Comparison of ENCODE assay signal across 9 cellular contexts in genomic region chr7:33744293-33744692, GRCh38.
DNase-seq lines count a peak whose midpoint lies in the region; ATAC-seq and TF ChIP-seq lines count a peak whose summit lies in the region.
"Had no signal": no experiment of that assay in that cellular context is flagged by ENCODE, and none has a peak within 500 bp of the region (broad histone marks: within the 10 kb centered on the region; RNA-seq: fewer than 3 reads in every experiment).

No MANE protein-coding gene starts in this region.

- no peaks in the 10 kb centered on the region for H3K4me1 ChIP-seq in OCI-LY7 (ENCODE audit: insufficient read depth, low read length, poor library complexity, severe bottlenecking)
- H3K4me1 ChIP-seq: pancreas had no signal

- no peaks in the 10 kb centered on the region for H3K9me2 ChIP-seq in OCI-LY7 (ENCODE audit: insufficient read depth, low read length)

- no peak overlapping the region for H3K4me3 Mint-ChIP-seq in glutamatergic neuron (ENCODE audit: unreplicated experiment)
- H3K4me3 Mint-ChIP-seq in activated T-cell treated with anti-CD3 and anti-CD28 coated beads, Interleukin-2, amount 50 U/mL, for 4 hours = no peak overlapping the region

- no peaks in the 10 kb centered on the region for H3K27me3 ChIP-seq in AG04450 (ENCODE audit: control insufficient read depth, insufficient read depth, low read length)
- H3K27me3 ChIP-seq: pancreas had no signal

- H3K27ac ChIP-seq in AG04450 (ENCODE audit: low read depth, low read length) (peak overlapping the region; percentile 66), OCI-LY7 (ENCODE audit: low read depth, low read length, poor library complexity, severe bottlenecking) (no peak overlapping the region)
- H3K27ac ChIP-seq: pancreas had no signal

- H3K79me2 ChIP-seq in OCI-LY7 (ENCODE audit: insufficient read depth, low read depth, low read length) = no peaks in the 10 kb centered on the region

- no peak overlapping the region for H2AFZ ChIP-seq in OCI-LY7 (ENCODE audit: low read length)

- POLR2A ChIA-PET in AG04450 (lab: Yijun Ruan, JAX) = interaction anchor here (1.4 kb wide), 1 partner anchor 23 kb away, joined by 4 read pairs; no protein-coding TSS in a partner anchor
- POLR2A ChIA-PET in OCI-LY7 (lab: Charles Lee) = no interaction called here

- no peak for DNase-seq in AG04450 (ENCODE audit: low read depth, low spot score)
- peak; percentile 69 for DNase-seq in OCI-LY7 (ENCODE audit: low spot score)
- no peak for DNase-seq in glutamatergic neuron
- no peak for DNase-seq in activated naive CD4-positive, alpha-beta T cell (lab: John Stamatoyannopoulos, UW)
- DNase-seq in activated T-cell treated with anti-CD3 and anti-CD28 coated beads, Interleukin-2, amount 50 U/mL, for 4 hours = no peak
- DNase-seq: pancreas had no signal

- CTCF ChIA-PET in AG04450 (lab: Charles Lee) (interaction anchor here (0.8 kb wide), 1 partner anchor 189 kb away, joined by 3 read pairs; no protein-coding TSS in a partner anchor), OCI-LY7 (lab: Charles Lee; ENCODE audit: unreplicated experiment) (no interaction called here)

- TF ChIP-seq CTCF in AG04450 (IDR thresholded peaks at IDR 0.05; ENCODE audit: low read depth, low read length) (no peak), OCI-LY7 (conservative IDR thresholded peaks at IDR 0.05; ENCODE audit: low read length) (peak; percentile 81), glutamatergic neuron (IDR thresholded peaks at IDR 0.05; ENCODE audit: partially characterized antibody, unreplicated experiment) (peak; percentile 50)

- H3K4me1 Mint-ChIP-seq in glutamatergic neuron (ENCODE audit: low read depth, unreplicated experiment) = no peaks in the 10 kb centered on the region
- no peaks in the 10 kb centered on the region for H3K4me1 Mint-ChIP-seq in activated T-cell treated with anti-CD3 and anti-CD28 coated beads, Interleukin-2, amount 50 U/mL, for 4 hours (ENCODE audit: low read depth)

- H3K9me3 Mint-ChIP-seq in glutamatergic neuron (ENCODE audit: unreplicated experiment) = no peaks in the 10 kb centered on the region
- no peaks in the 10 kb centered on the region for H3K9me3 Mint-ChIP-seq in activated T-cell treated with anti-CD3 and anti-CD28 coated beads, Interleukin-2, amount 50 U/mL, for 4 hours

- H4K20me1 ChIP-seq in OCI-LY7 (ENCODE audit: insufficient read depth, low read length) = no peaks in the 10 kb centered on the region

- H3K36me3 Mint-ChIP-seq in glutamatergic neuron (ENCODE audit: unreplicated experiment) = no peaks in the 10 kb centered on the region
- no peaks in the 10 kb centered on the region for H3K36me3 Mint-ChIP-seq in activated T-cell treated with anti-CD3 and anti-CD28 coated beads, Interleukin-2, amount 50 U/mL, for 4 hours (ENCODE audit: insufficient read depth)

- intact Hi-C loops in OCI-LY7 (cut with micrococcal nuclease; ENCODE audit: unreplicated experiment) = loop anchor here (2.0 to 10.0 kb wide), 2 partner anchors 499 to 559 kb away; no protein-coding TSS in a partner anchor

- no peak overlapping the region for H3K4me3 ChIP-seq in AG04450 (ENCODE audit: low read depth, low read length)
- no peak overlapping the region for H3K4me3 ChIP-seq in OCI-LY7 (ENCODE audit: low read depth, low read length, poor library complexity, severe bottlenecking)
- H3K4me3 ChIP-seq: pancreas had no signal

- H3K27ac Mint-ChIP-seq in glutamatergic neuron (ENCODE audit: unreplicated experiment) = no peak overlapping the region

- H3K27me3 Mint-ChIP-seq in glutamatergic neuron (ENCODE audit: unreplicated experiment) = no peaks in the 10 kb centered on the region
- H3K27me3 Mint-ChIP-seq in activated T-cell treated with anti-CD3 and anti-CD28 coated beads, Interleukin-2, amount 50 U/mL, for 4 hours (ENCODE audit: low read depth) = no peaks in the 10 kb centered on the region

- H3K36me3 ChIP-seq in OCI-LY7 (ENCODE audit: insufficient read depth, low read length) = no peaks in the 10 kb centered on the region
- H3K36me3 ChIP-seq: pancreas had no signal

- BruUV-seq in OCI-LY7 (replicated peaks; lab: Mats Ljungman, UMichigan) = no TSS peak

- no peaks in the 10 kb centered on the region for H3K9me3 ChIP-seq in AG04450 (ENCODE audit: control insufficient read depth, insufficient read depth, low read length)
- H3K9me3 ChIP-seq in OCI-LY7 (ENCODE audit: low read length) = no peaks in the 10 kb centered on the region
- H3K9me3 ChIP-seq: pancreas had no signal

- ATAC-seq in GM21367 (IDR thresholded peaks at IDR 0.05; ENCODE audit: unreplicated experiment) = peak; percentile 49
- no peak for ATAC-seq in HG03521 (IDR thresholded peaks at IDR 0.05; ENCODE audit: unreplicated experiment)
- no peak for ATAC-seq in activated T-cell treated with anti-CD3 and anti-CD28 coated beads, Interleukin-2, amount 50 U/mL, for 4 hours
- ATAC-seq in HG03159 (IDR thresholded peaks at IDR 0.05; ENCODE audit: unreplicated experiment) = no peak

- no peak overlapping the region for H3K4me2 ChIP-seq in OCI-LY7 (ENCODE audit: low read length)
